ENCODE assay signal across 8 cellular contexts in genomic region chr6:35727206-35727934, GRCh38. TPM values are rescaled to one million over a fixed set of nuclear protein-coding genes. Genes with fewer than 3 reads are reported as not detected.
A peak's percentile ranks its signal among the peaks of the same experiment; 100 is the strongest.
DNase-seq lines count a peak whose midpoint lies in the region; ATAC-seq, FAIRE-seq and TF ChIP-seq lines count a peak whose summit lies in the region.

No MANE protein-coding gene starts in this region.

- H3K4me3 ChIP-seq in GM12878: peak overlapping the region; percentile 82

- no peaks in the 10 kb centered on the region for H3K36me3 Mint-ChIP-seq in progenitor cell of endocrine pancreas (ENCODE audit: insufficient read depth)

- H3K27ac ChIP-seq in 22Rv1 (peak overlapping the region; percentile 100), GM12878 (ENCODE audit: control insufficient read depth, insufficient read depth) (peak overlapping the region; percentile 76)

- peaks cover 42% of the 10 kb centered on the region for H3K27me3 Mint-ChIP-seq in progenitor cell of endocrine pancreas

- POLR2A ChIA-PET in GM12878 (lab: Charles Lee): interaction anchor here (1.0 to 2.4 kb wide), 9 partner anchors 8 to 125 kb away, joined by 3 to 13 read pairs (median 4); no protein-coding TSS in a partner anchor

- no peaks in the 10 kb centered on the region for H3K79me2 ChIP-seq in GM12878 (ENCODE audit: control insufficient read depth, insufficient read depth, low read length)

- ATAC-seq in HG02885 (IDR thresholded peaks at IDR 0.05; ENCODE audit: poor library complexity, unreplicated experiment): peak; percentile 13
- peak; percentile 34 for ATAC-seq in GM12878

- TF ChIP-seq RAD21 in GM12878 (IDR thresholded peaks at IDR 0.05; ENCODE audit: insufficient read depth, low read depth, low read length): no peak

- no peaks in the 10 kb centered on the region for H3K9me3 ChIP-seq in GM12878 (replicated peaks; ENCODE audit: control insufficient read depth, insufficient read depth, low read length)

- 9% methylated on average over 29 of the region's 29 CpGs for WGBS in GM12878 (ENCODE audit: insufficient coverage, insufficient replicate concordance, low lambda C conversion rate, missing lambda C conversion rate)

- FAIRE-seq in GM12878 (lab: Jason Lieb, UNC): no peak
- FAIRE-seq in RCC 7860 (lab: Jason Lieb, UNC): no peak

- H3K4me1 Mint-ChIP-seq in progenitor cell of endocrine pancreas (ENCODE audit: low read depth): peaks cover 23% of the 10 kb centered on the region

- intact Hi-C loops in GM12878 (cut with micrococcal nuclease; ENCODE audit: unreplicated experiment): no loop called here

- TF ChIP-seq POLR2A in GM12878 (IDR thresholded peaks at IDR 0.05; ENCODE audit: low read depth, low read length): no peak

- H3K27me3 ChIP-seq in GM12878 (replicated peaks in 1 of 2; ENCODE audit: control insufficient read depth in 2 of 2, insufficient read depth in 2 of 2, low read length in 1 of 2): no peaks in the 10 kb centered on the region

- peak overlapping the region; percentile 83 for H2AFZ ChIP-seq in GM12878 (ENCODE audit: control insufficient read depth, low read depth, low read length)

- TF ChIP-seq CTCF in 22Rv1 (IDR thresholded peaks at IDR 0.05): 0 out of 2 replicates have a peak, but pooled peaks have one; percentile 7
- no peak for TF ChIP-seq CTCF in GM12878 (IDR thresholded peaks at IDR 0.05 in 2 of 3, conservative IDR thresholded peaks at IDR 0.05 in 1 of 3; ENCODE audit: control insufficient read depth in 2 of 3, extremely low read depth in 1 of 3, insufficient read depth in 1 of 3, low read depth in 3 of 3, low read length in 3 of 3)
- TF ChIP-seq CTCF in progenitor cell of endocrine pancreas (IDR thresholded peaks at IDR 0.05; ENCODE audit: unreplicated experiment): no peak

- H3K36me3 ChIP-seq in GM12878 (ENCODE audit: control insufficient read depth in 2 of 2, insufficient read depth in 2 of 2, low read length in 1 of 2): no peaks in the 10 kb centered on the region

- SMC1A ChIA-PET in GM12878 (lab: Charles Lee; ENCODE audit: uncharacterized antibody, unreplicated experiment): interaction anchor here (0.7 to 2.5 kb wide), 10 partner anchors 9 to 103 kb away, joined by 3 to 17 read pairs (median 4); partner anchors contain the start of gene ARMC12

- no peak; a peak in 1 of 4 replicates for TF ChIP-seq EP300 in GM12878 (IDR thresholded peaks at IDR 0.05; ENCODE audit: borderline replicate concordance in 1 of 2, control insufficient read depth in 1 of 2, low read depth in 2 of 2, low read length in 2 of 2)

- RAD21 ChIA-PET in GM12878 (lab: Charles Lee; ENCODE audit: unreplicated experiment): interaction anchor here (1.0 to 2.3 kb wide), 13 partner anchors 8 to 139 kb away, joined by 3 to 22 read pairs (median 5); partner anchors contain the start of gene ARMC12

- DNase-seq in ELR (ENCODE audit: low read depth) (peak; percentile 73), NCI-H526 treated with DMSO at 0.1 percent for 48 hours (lab: John Stamatoyannopoulos, UW) (peak; percentile 42), GM12878 (ENCODE audit: low read depth, low spot score) (no peak), hepatic stellate cell (ENCODE audit: low spot score) (peak; percentile 64), progenitor cell of endocrine pancreas (ENCODE audit: low spot score, unreplicated experiment) (peak; percentile 29), RCC 7860 (ENCODE audit: low spot score) (no peak)

- in situ Hi-C loops in GM12878 (cut with MboI): no loop called here

- H3K27ac Mint-ChIP-seq in progenitor cell of endocrine pancreas: peak overlapping the region; percentile 83

- peak overlapping the region; percentile 70 for H3K4me3 Mint-ChIP-seq in progenitor cell of endocrine pancreas (ENCODE audit: low read depth)

- peaks cover 51% of the 10 kb centered on the region for H3K4me1 ChIP-seq in GM12878 (ENCODE audit: control insufficient read depth, insufficient read depth, low read length)

- CTCF ChIA-PET in GM12878 (lab: Yijun Ruan, JAX): interaction anchor here (1.2 to 2.2 kb wide), 7 partner anchors 7 to 143 kb away, joined by 3 to 9 read pairs (median 5); no protein-coding TSS in a partner anchor

- H3K9ac ChIP-seq in GM12878 (ENCODE audit: control insufficient read depth, insufficient read depth, low read length): peak overlapping the region; percentile 67

- H3K4me2 ChIP-seq in GM12878 (ENCODE audit: control insufficient read depth, insufficient read depth): peak overlapping the region; percentile 83

- H4K20me1 ChIP-seq in GM12878 (ENCODE audit: control insufficient read depth, insufficient read depth): no peaks in the 10 kb centered on the region

- no peaks in the 10 kb centered on the region for H3K9me3 Mint-ChIP-seq in progenitor cell of endocrine pancreas (ENCODE audit: low read depth)

- BruUV-seq in GM12878 (replicated peaks; lab: Mats Ljungman, UMichigan): no TSS peak

RNA-seq across cellular contexts. Expression of gene ARMC12, which starts 9.5 kb away (rescaled TPM):
- 0.77 and 0.88 TPM in 2 replicates for total RNA-seq in GM12878 (2013; cell fraction: nucleolus; rRNA removed)
- total RNA-seq in GM12878 (2014; rRNA removed): 0.45 and 0.49 TPM in 2 replicates
- total RNA-seq in GM12878 (2014; rRNA removed; fragmentation: Illumina TruSeq; extraction: Trizol): 0.40 and 0.46 TPM in 2 replicates
- 0.56 and 1.0 TPM in 2 replicates for total RNA-seq in GM12878 (2021)
- polyA plus RNA-seq in GM12878 (2011; ENCODE audit: low read depth): 0.46 TPM
- 0.72 and 1.6 TPM in 2 replicates for polyA plus RNA-seq in GM12878 (2011; rRNA removed)
- 1.6 and 1.7 TPM in 2 replicates for polyA plus RNA-seq in GM12878 (2011; cell fraction: cytosol; rRNA removed)
- 4.8 and 8.9 TPM in 2 replicates for polyA plus RNA-seq in GM12878 (2011; cell fraction: nucleus; rRNA removed)
- 0.54 and 0.91 TPM in 2 replicates for polyA plus RNA-seq in GM12878 (2012)
- polyA plus RNA-seq in GM12878 (2014; fragmentation: Illumina TruSeq; extraction: Trizol): 0.76 and 0.90 TPM in 2 replicates
- polyA plus RNA-seq in GM12878 (2014; fragmentation: Nextera tagmentation; extraction: Ambion mirVana): 1 to 10 TPM in 1 of 2 experiments, under 1 TPM in 1; 0.68 to 1.5 TPM
- polyA plus RNA-seq in GM12878 (2014; rRNA removed): 1.2 TPM in 2 replicates
- polyA plus RNA-seq in GM12878 (2016; fragmentation: Nextera tagmentation; extraction: Ambion mirVana): under 1 TPM; 0.10 to 0.25 TPM
- 0.88 TPM in 1 of 2 replicates, not detected in the other for polyA minus RNA-seq in GM12878 (2011; rRNA and poly(A)+ RNA removed)
- polyA minus RNA-seq in GM12878 (2011; cell fraction: cytosol; rRNA and poly(A)+ RNA removed): not detected in 2 replicates
- polyA minus RNA-seq in GM12878 (2011; cell fraction: nucleus; rRNA and poly(A)+ RNA removed): 0.24 and 0.48 TPM in 2 replicates
- total RNA-seq in progenitor cell of endocrine pancreas: 0.36 and 0.98 TPM in 2 replicates

RNA-seq across cellular contexts. Expression of gene FKBP5, which starts 38.7 kb away (rescaled TPM):
- 45.6 and 48.8 TPM in 2 replicates for total RNA-seq in GM12878 (2013; cell fraction: nucleolus; rRNA removed)
- 60.3 and 67.8 TPM in 2 replicates for total RNA-seq in GM12878 (2014; rRNA removed)
- 44.7 and 46.2 TPM in 2 replicates for total RNA-seq in GM12878 (2014; rRNA removed; fragmentation: Illumina TruSeq; extraction: Trizol)
- 81.2 and 82.8 TPM in 2 replicates for total RNA-seq in GM12878 (2021)
- 27.6 TPM for polyA plus RNA-seq in GM12878 (2011; ENCODE audit: low read depth)
- polyA plus RNA-seq in GM12878 (2011; rRNA removed): 64.1 and 65.0 TPM in 2 replicates
- 26.7 and 37.5 TPM in 2 replicates for polyA plus RNA-seq in GM12878 (2011; cell fraction: cytosol; rRNA removed)
- 19.4 and 28.0 TPM in 2 replicates for polyA plus RNA-seq in GM12878 (2011; cell fraction: nucleus; rRNA removed)
- 29.6 and 33.1 TPM in 2 replicates for polyA plus RNA-seq in GM12878 (2012)
- 123 and 153 TPM in 2 replicates for polyA plus RNA-seq in GM12878 (2014; fragmentation: Illumina TruSeq; extraction: Trizol)
- 10 to 100 TPM; 29.0 to 33.5 TPM for polyA plus RNA-seq in GM12878 (2014; fragmentation: Nextera tagmentation; extraction: Ambion mirVana)
- 54.7 and 60.5 TPM in 2 replicates for polyA plus RNA-seq in GM12878 (2014; rRNA removed)
- 100 to 1,000 TPM; 121 to 122 TPM for polyA plus RNA-seq in GM12878 (2016; fragmentation: Nextera tagmentation; extraction: Ambion mirVana)
- polyA minus RNA-seq in GM12878 (2011; rRNA and poly(A)+ RNA removed): 27.7 and 34.5 TPM in 2 replicates
- polyA minus RNA-seq in GM12878 (2011; cell fraction: cytosol; rRNA and poly(A)+ RNA removed): 14.0 and 18.9 TPM in 2 replicates
- polyA minus RNA-seq in GM12878 (2011; cell fraction: nucleus; rRNA and poly(A)+ RNA removed): 8.8 and 15.2 TPM in 2 replicates
- total RNA-seq in progenitor cell of endocrine pancreas: 5.9 and 6.9 TPM in 2 replicates

RNA-seq across cellular contexts. Expression of gene CLPSL2, which starts 49.0 kb away (rescaled TPM):
- total RNA-seq in GM12878 (2013; cell fraction: nucleolus; rRNA removed): not detected in 2 replicates
- total RNA-seq in GM12878 (2014; rRNA removed): 0.49 TPM in 1 of 2 replicates, not detected in the other
- total RNA-seq in GM12878 (2014; rRNA removed; fragmentation: Illumina TruSeq; extraction: Trizol): not detected in 2 replicates
- 1.2 and 1.3 TPM in 2 replicates for total RNA-seq in GM12878 (2021)
- polyA plus RNA-seq in GM12878 (2011; ENCODE audit: low read depth): not detected
- not detected in 2 replicates for polyA plus RNA-seq in GM12878 (2011; rRNA removed)
- not detected in 2 replicates for polyA plus RNA-seq in GM12878 (2011; cell fraction: cytosol; rRNA removed)
- polyA plus RNA-seq in GM12878 (2011; cell fraction: nucleus; rRNA removed): not detected in 2 replicates
- polyA plus RNA-seq in GM12878 (2012): not detected in 2 replicates
- not detected in 2 replicates for polyA plus RNA-seq in GM12878 (2014; fragmentation: Illumina TruSeq; extraction: Trizol)
- not detected for polyA plus RNA-seq in GM12878 (2014; fragmentation: Nextera tagmentation; extraction: Ambion mirVana)
- 0.32 TPM in 1 of 2 replicates, not detected in the other for polyA plus RNA-seq in GM12878 (2014; rRNA removed)
- not detected for polyA plus RNA-seq in GM12878 (2016; fragmentation: Nextera tagmentation; extraction: Ambion mirVana)
- polyA minus RNA-seq in GM12878 (2011; rRNA and poly(A)+ RNA removed): not detected in 2 replicates
- polyA minus RNA-seq in GM12878 (2011; cell fraction: cytosol; rRNA and poly(A)+ RNA removed): not detected in 2 replicates
- polyA minus RNA-seq in GM12878 (2011; cell fraction: nucleus; rRNA and poly(A)+ RNA removed): not detected in 2 replicates
- not detected in 2 replicates for total RNA-seq in progenitor cell of endocrine pancreas

RNA-seq across cellular contexts. Expression of gene CLPSL1, which starts 53.4 kb away (rescaled TPM):
- not detected in 2 replicates for total RNA-seq in GM12878 (2013; cell fraction: nucleolus; rRNA removed)
- not detected in 2 replicates for total RNA-seq in GM12878 (2014; rRNA removed)
- total RNA-seq in GM12878 (2014; rRNA removed; fragmentation: Illumina TruSeq; extraction: Trizol): not detected in 2 replicates
- not detected in 2 replicates for total RNA-seq in GM12878 (2021)
- polyA plus RNA-seq in GM12878 (2011; ENCODE audit: low read depth): not detected
- not detected in 2 replicates for polyA plus RNA-seq in GM12878 (2011; rRNA removed)
- polyA plus RNA-seq in GM12878 (2011; cell fraction: cytosol; rRNA removed): not detected in 2 replicates
- not detected in 2 replicates for polyA plus RNA-seq in GM12878 (2011; cell fraction: nucleus; rRNA removed)
- not detected in 2 replicates for polyA plus RNA-seq in GM12878 (2012)
- not detected in 2 replicates for polyA plus RNA-seq in GM12878 (2014; fragmentation: Illumina TruSeq; extraction: Trizol)
- not detected for polyA plus RNA-seq in GM12878 (2014; fragmentation: Nextera tagmentation; extraction: Ambion mirVana)
- not detected in 2 replicates for polyA plus RNA-seq in GM12878 (2014; rRNA removed)
- polyA plus RNA-seq in GM12878 (2016; fragmentation: Nextera tagmentation; extraction: Ambion mirVana): not detected
- polyA minus RNA-seq in GM12878 (2011; rRNA and poly(A)+ RNA removed): not detected in 2 replicates
- not detected in 2 replicates for polyA minus RNA-seq in GM12878 (2011; cell fraction: cytosol; rRNA and poly(A)+ RNA removed)
- not detected in 2 replicates for polyA minus RNA-seq in GM12878 (2011; cell fraction: nucleus; rRNA and poly(A)+ RNA removed)
- not detected in 2 replicates for total RNA-seq in progenitor cell of endocrine pancreas

Comparison
In these comparisons a context has a peak if more than half of its experiments do, and no peak if none do; other contexts are left out.
1. DNase-seq: peak in ELR (single experiment), NCI-H526 treated with DMSO at 0.1 percent for 48 hours (single experiment), hepatic stellate cell (single experiment) and progenitor cell of endocrine pancreas (single experiment); none in GM12878 (single experiment) and RCC 7860 (single experiment).